1 cellular context compared by ENCODE assay signal in the genomic region with DNA sequence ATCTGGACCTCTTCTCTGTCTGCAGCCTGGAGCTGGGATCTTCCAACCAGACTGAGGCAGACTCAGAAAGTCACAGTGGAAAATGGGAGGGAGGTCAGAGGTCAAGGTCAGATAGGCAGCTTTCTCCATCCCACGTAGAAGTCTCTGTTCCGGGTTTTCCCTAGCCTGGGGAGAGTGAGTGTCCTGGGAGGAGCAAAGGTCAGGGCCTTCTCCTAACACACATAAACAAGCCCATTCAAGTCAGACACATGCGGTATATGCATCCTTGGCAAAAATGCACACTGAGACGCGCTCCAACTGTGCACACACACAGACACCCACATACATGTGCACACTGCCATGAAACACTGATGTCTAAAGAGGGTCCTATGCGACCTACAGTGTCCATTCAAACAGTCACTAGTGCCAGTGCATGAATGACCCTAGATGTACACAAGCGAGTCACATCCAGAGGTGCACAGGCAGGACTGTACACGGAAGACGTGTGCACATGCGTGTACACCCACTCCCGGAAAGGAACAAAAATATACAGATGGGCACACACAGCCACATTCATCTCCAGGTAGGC.
TF ChIP-seq lines count a peak whose summit lies in the region.

No MANE protein-coding gene starts in this region.

TF ChIP-seq in endothelial cell of umbilical vein, 7 proteins besides CTCF, POLR2A, EP300 and RAD21:
- TF ChIP-seq JUN (IDR thresholded peaks at IDR 0.05; ENCODE audit: borderline replicate concordance, insufficient read depth, insufficient read length, low read depth) = no peak
